Comparison of ENCODE assay signal across 3 cellular contexts in the genomic region with DNA sequence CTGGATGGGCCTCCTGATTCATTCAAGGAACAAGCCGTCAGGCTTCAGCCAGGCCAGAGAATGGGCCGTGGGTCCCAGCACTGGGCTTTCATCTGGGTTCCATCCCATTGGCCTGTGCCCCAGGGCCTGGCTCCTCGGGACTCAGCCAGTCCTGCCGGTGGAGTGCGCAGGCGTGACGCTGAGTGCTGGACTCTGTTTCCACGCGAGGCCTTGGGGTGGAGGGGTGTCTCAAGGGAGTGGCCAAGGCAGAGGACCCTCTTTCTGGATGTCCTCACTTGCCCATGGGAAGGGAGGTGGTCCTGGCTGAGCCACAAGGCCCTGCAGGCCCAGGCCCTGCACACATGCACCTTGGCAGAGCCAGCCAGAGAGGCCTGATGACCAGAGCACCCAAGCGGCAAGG. TPM values are rescaled to one million over a fixed set of nuclear protein-coding genes. Genes with fewer than 3 reads are reported as not detected.
"Had no signal": no experiment of that assay in that cellular context is flagged by ENCODE, and none has a peak within 500 bp of the region (broad histone marks: within the 10 kb centered on the region; RNA-seq: fewer than 3 reads in every experiment).

No MANE protein-coding gene starts in this region.

RNA-seq across cellular contexts. Expression of gene PRODH, which starts 28.0 kb away (rescaled TPM):
- total RNA-seq: mononuclear cell, natural killer cell had no signal
- polyA plus RNA-seq: immature natural killer cell had no signal
